Comparison of ENCODE assay signal across 2 cellular contexts in the genomic region with DNA sequence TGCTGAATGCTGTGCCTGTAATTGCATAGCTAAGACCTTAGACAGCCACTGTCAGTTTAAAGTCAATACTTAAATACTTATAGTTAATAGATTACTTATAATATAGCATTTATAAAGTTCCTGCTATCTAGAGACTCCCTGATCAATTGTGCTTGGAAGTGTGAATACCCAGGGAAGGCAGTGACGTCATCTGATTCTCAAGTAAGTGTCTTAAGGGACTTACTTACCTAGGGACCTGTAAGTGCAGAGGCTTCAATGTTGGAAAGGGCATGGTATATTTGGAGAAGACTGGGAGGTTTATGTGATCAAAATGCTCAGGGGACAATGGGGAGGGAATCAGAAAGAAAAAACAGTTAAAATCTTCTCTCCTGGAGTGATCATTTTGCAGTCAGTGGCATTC.
TF ChIP-seq lines count a peak whose summit lies in the region.

No MANE protein-coding gene starts in this region.

TF ChIP-seq in HepG2, 621 proteins besides CTCF, POLR2A, EP300 and RAD21:
- peak; percentile 93 for TF ChIP-seq CREB1 (IDR thresholded peaks at IDR 0.05)
- TF ChIP-seq CREB1 (CRISPR knock-in tag; IDR thresholded peaks at IDR 0.05): no peak
- TF ChIP-seq, protein P1, sequence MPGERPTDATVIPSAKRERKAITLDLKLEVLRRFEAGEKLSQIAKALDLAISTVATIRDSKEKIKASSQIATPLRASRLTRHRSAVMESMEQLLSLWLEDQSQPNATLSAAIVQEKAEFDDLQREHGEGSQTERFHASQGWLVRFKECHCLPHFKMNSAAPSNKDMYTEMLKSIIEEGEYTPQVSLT (CRISPR knock-in tag; IDR thresholded peaks at IDR 0.05; ENCODE audit: borderline replicate concordance, low read depth): no peak
- TF ChIP-seq ATF7 (IDR thresholded peaks at IDR 0.05): peak; percentile 96
- no peak for TF ChIP-seq ATF7 (CRISPR knock-in tag; IDR thresholded peaks at IDR 0.05)

TF ChIP-seq in K562, 482 proteins besides CTCF, POLR2A, EP300 and RAD21:
- TF ChIP-seq, protein P2, sequence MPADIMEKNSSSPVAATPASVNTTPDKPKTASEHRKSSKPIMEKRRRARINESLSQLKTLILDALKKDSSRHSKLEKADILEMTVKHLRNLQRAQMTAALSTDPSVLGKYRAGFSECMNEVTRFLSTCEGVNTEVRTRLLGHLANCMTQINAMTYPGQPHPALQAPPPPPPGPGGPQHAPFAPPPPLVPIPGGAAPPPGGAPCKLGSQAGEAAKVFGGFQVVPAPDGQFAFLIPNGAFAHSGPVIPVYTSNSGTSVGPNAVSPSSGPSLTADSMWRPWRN (IDR thresholded peaks at IDR 0.05; ENCODE audit: low read depth): no peak
- TF ChIP-seq, protein P3, sequence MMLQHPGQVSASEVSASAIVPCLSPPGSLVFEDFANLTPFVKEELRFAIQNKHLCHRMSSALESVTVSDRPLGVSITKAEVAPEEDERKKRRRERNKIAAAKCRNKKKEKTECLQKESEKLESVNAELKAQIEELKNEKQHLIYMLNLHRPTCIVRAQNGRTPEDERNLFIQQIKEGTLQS (IDR thresholded peaks at IDR 0.05): peak; percentile 13; the same call in 1 of the 2 replicates
- TF ChIP-seq, protein P3 (CRISPR knock-in tag; conservative IDR thresholded peaks at IDR 0.05): no peak
